ENCODE assay signal across 32 cellular contexts in genomic region chr1:84510165-84510564, GRCh38.
"Had no signal": no experiment of that assay in that cellular context is flagged by ENCODE, and none has a peak within 500 bp of the region (broad histone marks: within the 10 kb centered on the region; RNA-seq: fewer than 3 reads in every experiment).

No MANE protein-coding gene starts in this region.

- H3K27ac Mint-ChIP-seq: activated B cell treated with CpG ODN at 0.5 μM for 24 hours; activated CD8-positive, alpha-beta T cell treated with anti-CD3 and anti-CD28 coated beads for 36 hours; activated T-helper 17 cell treated with anti-CD3 and anti-CD28 coated beads, Interleukin-2, amount 50 U/mL, for 72 hours; dendritic cell treated with granulocyte-macrophage colony-stimulating factor and Interleukin-4, amounts not matched to agents 40 ng/mL and 50 ng/mL, for 4 days; endodermal cell; T-helper 2 cell treated with Interferon-gamma antibody and Interleukin-4, amounts not matched to agents 5 μg/mL and 100 μg/mL, for 36 hours had no signal

- FAIRE-seq: astrocyte had no signal

- ATAC-seq: activated CD4-positive, CD25-positive, alpha-beta regulatory T cell treated with anti-CD3 and anti-CD28 coated beads, Interleukin-2, amount 50 U/mL, for 24 hours; activated CD8-positive, alpha-beta T cell treated with anti-CD3 and anti-CD28 coated beads for 36 hours; activated T-cell treated with anti-CD3 and anti-CD28 coated beads, Interleukin-2, amount 50 U/mL, for 4 hours; activated T-helper 17 cell treated with anti-CD3 and anti-CD28 coated beads, Interleukin-2, amount 50 U/mL, for 72 hours; foreskin keratinocyte; gastrocnemius medialis; heart left ventricle had no signal

- H3K27me3 Mint-ChIP-seq: activated B cell treated with CpG ODN at 0.5 μM for 24 hours; activated CD8-positive, alpha-beta T cell treated with anti-CD3 and anti-CD28 coated beads for 36 hours; activated naive CD8-positive, alpha-beta T cell; activated T-helper 17 cell treated with anti-CD3 and anti-CD28 coated beads, Interleukin-2, amount 50 U/mL, for 72 hours; central memory CD8-positive, alpha-beta T cell; dendritic cell treated with granulocyte-macrophage colony-stimulating factor and Interleukin-4, amounts not matched to agents 40 ng/mL and 50 ng/mL, for 4 days had no signal

- H3K4me1 Mint-ChIP-seq: activated T-helper 17 cell treated with anti-CD3 and anti-CD28 coated beads, Interleukin-2, amount 50 U/mL, for 72 hours; endodermal cell had no signal

- H3K9me3 Mint-ChIP-seq: activated T-helper 17 cell treated with anti-CD3 and anti-CD28 coated beads, Interleukin-2, amount 50 U/mL, for 72 hours; central memory CD8-positive, alpha-beta T cell had no signal

- H3K4me3 Mint-ChIP-seq: activated B cell treated with CpG ODN at 0.5 μM for 24 hours; activated CD8-positive, alpha-beta T cell treated with anti-CD3 and anti-CD28 coated beads for 36 hours; activated naive CD8-positive, alpha-beta T cell; activated T-cell treated with anti-CD3 and anti-CD28 coated beads, Interleukin-2, amount 50 U/mL, for 4 hours; activated T-helper 17 cell treated with anti-CD3 and anti-CD28 coated beads, Interleukin-2, amount 50 U/mL, for 72 hours; central memory CD8-positive, alpha-beta T cell; dendritic cell treated with granulocyte-macrophage colony-stimulating factor and Interleukin-4, amounts not matched to agents 40 ng/mL and 50 ng/mL, for 4 days; endodermal cell; T-helper 2 cell treated with Interferon-gamma antibody and Interleukin-4, amounts not matched to agents 5 μg/mL and 100 μg/mL, for 36 hours had no signal

- H3K9me3 ChIP-seq: gastrocnemius medialis had no signal

- DNase-seq: activated B cell treated with CpG ODN at 0.5 μM for 24 hours; activated CD4-positive, alpha-beta T cell treated with anti-CD3 and anti-CD28 coated beads for 48 hours; activated CD4-positive, alpha-beta T cell treated with anti-CD3 and anti-CD28 coated beads, Interleukin-2, amount 50 U/mL, for 1 hour; activated CD4-positive, alpha-beta T cell treated with anti-CD3 and anti-CD28 coated beads, Interleukin-2, amount 50 U/mL, for 48 hours; activated CD8-positive, alpha-beta memory T cell treated with anti-CD3 and anti-CD28 coated beads for 24 hours; activated CD8-positive, alpha-beta T cell treated with anti-CD3 and anti-CD28 coated beads for 36 hours; activated effector memory CD4-positive, alpha-beta T cell treated with Interleukin-2 at 50 U/mL for 16 hours; activated gamma-delta T cell treated with Interleukin-2 at 50 U/mL for 16 hours; activated naive CD4-positive, alpha-beta T cell treated with anti-CD3 and anti-CD28 coated beads, Interleukin-2, amount 50 U/mL, for 16 hours; activated naive CD4-positive, alpha-beta T cell treated with Interleukin-2 at 50 U/mL for 16 hours; activated T-cell treated with anti-CD3 and anti-CD28 coated beads, Interleukin-2, amount 50 U/mL, for 4 hours; amniotic stem cell; anterior cingulate cortex; brain microvascular endothelial cell; dorsolateral prefrontal cortex; effector memory CD4-positive, alpha-beta T cell; endodermal cell; foreskin keratinocyte; gastrocnemius medialis; glutamatergic neuron; heart left ventricle; T1000; WERI-Rb-1 had no signal

- H3K4me3 ChIP-seq: coronary artery, dorsolateral prefrontal cortex, esophagus muscularis mucosa, gastrocnemius medialis, heart left ventricle had no signal

- H3K27ac ChIP-seq: brain microvascular endothelial cell, coronary artery, dorsolateral prefrontal cortex, esophagus muscularis mucosa, foreskin keratinocyte, gastrocnemius medialis, heart left ventricle, WERI-Rb-1 had no signal
